1 cellular context compared by ENCODE assay signal in genomic region chr18:2570772-2571199, GRCh38.
TF ChIP-seq lines count a peak whose summit lies in the region.

No MANE protein-coding gene starts in this region.

TF ChIP-seq in HepG2, 621 proteins besides CTCF, POLR2A, EP300 and RAD21 (continued from another document and continues in another):
- TF ChIP-seq SKIL (CRISPR knock-in tag; IDR thresholded peaks at IDR 0.05; ENCODE audit: borderline replicate concordance) (no peak), ZNF235 (CRISPR knock-in tag; IDR thresholded peaks at IDR 0.05; ENCODE audit: borderline replicate concordance) (no peak), CREB3 (CRISPR knock-in tag; IDR thresholded peaks at IDR 0.05) (no peak), JUNB (CRISPR knock-in tag; IDR thresholded peaks at IDR 0.05; ENCODE audit: borderline replicate concordance) (no peak), ZNF713 (CRISPR knock-in tag; IDR thresholded peaks at IDR 0.05) (no peak), ZNF563 (CRISPR knock-in tag; IDR thresholded peaks at IDR 0.05) (no peak), ZNF605 (CRISPR knock-in tag; IDR thresholded peaks at IDR 0.05) (no peak), NRL (CRISPR knock-in tag; IDR thresholded peaks at IDR 0.05; ENCODE audit: borderline replicate concordance) (peak; percentile 47; the same call in 1 of the 2 replicates), NR2C2 (CRISPR knock-in tag; IDR thresholded peaks at IDR 0.05; ENCODE audit: borderline replicate concordance) (no peak), REST (IDR thresholded peaks at IDR 0.05; ENCODE audit: borderline replicate concordance in 1 of 2, low read depth in 1 of 2, low read length in 2 of 2) (no peak), ZNF776 (CRISPR knock-in tag; IDR thresholded peaks at IDR 0.05) (no peak), FOSL1 (CRISPR knock-in tag; IDR thresholded peaks at IDR 0.05; ENCODE audit: borderline replicate concordance) (no peak), ZNF629 (CRISPR knock-in tag; conservative IDR thresholded peaks at IDR 0.05) (no peak), ZNF276 (CRISPR knock-in tag; IDR thresholded peaks at IDR 0.05; ENCODE audit: low read depth) (no peak), ZSCAN29 (CRISPR knock-in tag; conservative IDR thresholded peaks at IDR 0.05) (no peak), ZNF513 (CRISPR knock-in tag; conservative IDR thresholded peaks at IDR 0.05) (no peak), U2AF2 (IDR thresholded peaks at IDR 0.05; ENCODE audit: low read depth, low read length) (no peak), ZNF687 (CRISPR knock-in tag; IDR thresholded peaks at IDR 0.05) (no peak), HDAC6 (IDR thresholded peaks at IDR 0.05; ENCODE audit: low read depth, low read length) (no peak), GPN1 (CRISPR knock-in tag; IDR thresholded peaks at IDR 0.05; ENCODE audit: borderline replicate concordance) (no peak), GMEB1 (CRISPR knock-in tag; IDR thresholded peaks at IDR 0.05; ENCODE audit: borderline replicate concordance) (no peak), ZNF747 (CRISPR knock-in tag; IDR thresholded peaks at IDR 0.05; ENCODE audit: borderline replicate concordance) (no peak), AGO2 (optimal IDR thresholded peaks at IDR 0.05; ENCODE audit: low read depth, low read length) (peak; percentile 14), MBNL3 (CRISPR knock-in tag; conservative IDR thresholded peaks at IDR 0.05) (no peak), ZMYM3 (CRISPR knock-in tag; IDR thresholded peaks at IDR 0.05) (no peak), ZNF441 (CRISPR knock-in tag; IDR thresholded peaks at IDR 0.05; ENCODE audit: borderline replicate concordance) (0 out of 2 replicates have a peak, but pooled peaks have one; percentile 5), SAFB2 (CRISPR knock-in tag; IDR thresholded peaks at IDR 0.05; ENCODE audit: borderline replicate concordance, low read depth) (no peak; the same call in 1 of the 2 replicates), HOXD1 (CRISPR knock-in tag; IDR thresholded peaks at IDR 0.05) (no peak)
- TF ChIP-seq, protein P1, sequence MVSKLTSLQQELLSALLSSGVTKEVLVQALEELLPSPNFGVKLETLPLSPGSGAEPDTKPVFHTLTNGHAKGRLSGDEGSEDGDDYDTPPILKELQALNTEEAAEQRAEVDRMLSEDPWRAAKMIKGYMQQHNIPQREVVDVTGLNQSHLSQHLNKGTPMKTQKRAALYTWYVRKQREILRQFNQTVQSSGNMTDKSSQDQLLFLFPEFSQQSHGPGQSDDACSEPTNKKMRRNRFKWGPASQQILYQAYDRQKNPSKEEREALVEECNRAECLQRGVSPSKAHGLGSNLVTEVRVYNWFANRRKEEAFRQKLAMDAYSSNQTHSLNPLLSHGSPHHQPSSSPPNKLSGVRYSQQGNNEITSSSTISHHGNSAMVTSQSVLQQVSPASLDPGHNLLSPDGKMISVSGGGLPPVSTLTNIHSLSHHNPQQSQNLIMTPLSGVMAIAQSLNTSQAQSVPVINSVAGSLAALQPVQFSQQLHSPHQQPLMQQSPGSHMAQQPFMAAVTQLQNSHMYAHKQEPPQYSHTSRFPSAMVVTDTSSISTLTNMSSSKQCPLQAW (CRISPR knock-in tag; IDR thresholded peaks at IDR 0.05), result no peak; the same call in 1 of the 2 replicates
- TF ChIP-seq, protein P2, sequence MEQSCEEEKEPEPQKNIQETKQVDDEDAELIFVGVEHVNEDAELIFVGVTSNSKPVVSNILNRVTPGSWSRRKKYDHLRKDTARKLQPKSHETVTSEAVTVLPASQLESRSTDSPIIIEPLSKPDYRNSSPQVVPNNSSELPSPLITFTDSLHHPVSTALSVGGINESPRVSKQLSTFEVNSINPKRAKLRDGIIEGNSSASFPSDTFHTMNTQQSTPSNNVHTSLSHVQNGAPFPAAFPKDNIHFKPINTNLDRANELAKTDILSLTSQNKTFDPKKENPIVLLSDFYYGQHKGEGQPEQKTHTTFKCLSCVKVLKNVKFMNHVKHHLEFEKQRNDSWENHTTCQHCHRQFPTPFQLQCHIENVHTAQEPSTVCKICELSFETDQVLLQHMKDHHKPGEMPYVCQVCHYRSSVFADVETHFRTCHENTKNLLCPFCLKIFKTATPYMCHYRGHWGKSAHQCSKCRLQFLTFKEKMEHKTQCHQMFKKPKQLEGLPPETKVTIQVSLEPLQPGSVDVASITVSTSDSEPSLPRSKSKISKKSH (CRISPR knock-in tag; IDR thresholded peaks at IDR 0.05; ENCODE audit: borderline replicate concordance), result 0 out of 2 replicates have a peak, but pooled peaks have one; percentile 1
- TF ChIP-seq, protein P3, sequence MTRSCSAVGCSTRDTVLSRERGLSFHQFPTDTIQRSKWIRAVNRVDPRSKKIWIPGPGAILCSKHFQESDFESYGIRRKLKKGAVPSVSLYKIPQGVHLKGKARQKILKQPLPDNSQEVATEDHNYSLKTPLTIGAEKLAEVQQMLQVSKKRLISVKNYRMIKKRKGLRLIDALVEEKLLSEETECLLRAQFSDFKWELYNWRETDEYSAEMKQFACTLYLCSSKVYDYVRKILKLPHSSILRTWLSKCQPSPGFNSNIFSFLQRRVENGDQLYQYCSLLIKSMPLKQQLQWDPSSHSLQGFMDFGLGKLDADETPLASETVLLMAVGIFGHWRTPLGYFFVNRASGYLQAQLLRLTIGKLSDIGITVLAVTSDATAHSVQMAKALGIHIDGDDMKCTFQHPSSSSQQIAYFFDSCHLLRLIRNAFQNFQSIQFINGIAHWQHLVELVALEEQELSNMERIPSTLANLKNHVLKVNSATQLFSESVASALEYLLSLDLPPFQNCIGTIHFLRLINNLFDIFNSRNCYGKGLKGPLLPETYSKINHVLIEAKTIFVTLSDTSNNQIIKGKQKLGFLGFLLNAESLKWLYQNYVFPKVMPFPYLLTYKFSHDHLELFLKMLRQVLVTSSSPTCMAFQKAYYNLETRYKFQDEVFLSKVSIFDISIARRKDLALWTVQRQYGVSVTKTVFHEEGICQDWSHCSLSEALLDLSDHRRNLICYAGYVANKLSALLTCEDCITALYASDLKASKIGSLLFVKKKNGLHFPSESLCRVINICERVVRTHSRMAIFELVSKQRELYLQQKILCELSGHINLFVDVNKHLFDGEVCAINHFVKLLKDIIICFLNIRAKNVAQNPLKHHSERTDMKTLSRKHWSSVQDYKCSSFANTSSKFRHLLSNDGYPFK (CRISPR knock-in tag; IDR thresholded peaks at IDR 0.05; ENCODE audit: borderline replicate concordance), result no peak
